ENCODE assay signal across 21 cellular contexts in the genomic region with DNA sequence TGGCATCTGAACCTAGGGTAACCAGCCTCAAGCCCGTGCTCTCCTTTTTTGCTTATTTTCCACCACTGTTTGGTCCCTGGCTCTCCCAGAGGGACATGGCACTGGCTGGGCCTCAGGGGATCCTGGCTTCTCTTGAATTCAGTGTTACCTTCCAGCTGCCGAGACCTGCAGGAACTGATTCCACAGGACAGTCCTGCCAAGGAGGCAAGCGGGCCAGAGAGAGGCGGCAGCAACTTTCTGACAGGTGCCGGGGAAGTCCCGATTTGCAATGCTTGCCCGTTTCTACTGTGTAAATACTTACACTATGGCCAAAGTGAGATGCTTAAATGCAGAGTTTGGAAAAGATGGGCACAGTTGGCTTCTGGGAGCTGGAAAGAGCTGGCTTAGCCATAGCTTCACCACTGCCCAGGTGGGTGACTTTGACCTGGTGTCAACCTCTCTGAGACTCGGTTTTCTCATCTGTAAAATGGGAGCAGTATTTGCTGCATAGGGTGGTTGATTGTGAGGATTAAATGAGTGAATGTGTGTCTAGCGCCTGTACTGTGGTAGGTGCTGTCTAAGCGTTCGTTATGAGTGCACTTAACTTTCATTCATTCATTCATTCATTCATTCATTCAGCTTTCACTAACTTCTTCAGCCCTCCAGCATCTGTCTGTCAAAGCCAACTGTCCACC.
DNase-seq lines count a peak whose midpoint lies in the region; ATAC-seq and TF ChIP-seq lines count a peak whose summit lies in the region.
"Had no signal": no experiment of that assay in that cellular context is flagged by ENCODE, and none has a peak within 500 bp of the region (broad histone marks: within the 10 kb centered on the region; RNA-seq: fewer than 3 reads in every experiment).

No MANE protein-coding gene starts in this region.

- H3K4me3 ChIP-seq in adrenal gland (no peak overlapping the region), liver (ENCODE audit: low read depth in 1 of 3, low read length in 3 of 3) (no peak overlapping the region), vagina (no peak overlapping the region), MM.1S (ENCODE audit: low read length) (no peak overlapping the region)
- H3K4me3 ChIP-seq in effector memory CD4-positive, alpha-beta T cell (ENCODE audit: insufficient read depth, low read depth, low read length, poor library complexity, severe bottlenecking): no peak overlapping the region
- H3K4me3 ChIP-seq: body of pancreas, hepatocyte had no signal

- H3K9me3 ChIP-seq in adrenal gland (replicated peaks in 1 of 3): no peaks in the 10 kb centered on the region
- no peaks in the 10 kb centered on the region for H3K9me3 ChIP-seq in liver (ENCODE audit: control insufficient read depth in 4 of 4, low read length in 3 of 4)
- H3K9me3 ChIP-seq in vagina: no peaks in the 10 kb centered on the region
- H3K9me3 ChIP-seq in effector memory CD4-positive, alpha-beta T cell (ENCODE audit: control insufficient read depth, low read length): no peaks in the 10 kb centered on the region
- H3K9me3 ChIP-seq in MM.1S (replicated peaks; ENCODE audit: insufficient read depth, low read length): no peaks in the 10 kb centered on the region
- H3K9me3 ChIP-seq: body of pancreas had no signal

- TF ChIP-seq CTCF in adrenal gland (IDR thresholded peaks at IDR 0.05) (no peak), liver (IDR thresholded peaks at IDR 0.05; ENCODE audit: low read depth, low read length, missing input control) (no peak), vagina (IDR thresholded peaks at IDR 0.05) (no peak), MM.1S (IDR thresholded peaks at IDR 0.05; ENCODE audit: low read length) (no peak)

- no peak for DNase-seq in activated naive CD8-positive, alpha-beta T cell treated with anti-CD3 and anti-CD28 coated beads, Interleukin-2, amount 10 ng/mL, durations not matched to agents 7 days and 5 days
- no peak for DNase-seq in activated naive CD8-positive, alpha-beta T cell treated with anti-CD3 and anti-CD28 coated beads for 36 hours
- no peak for DNase-seq in adrenal gland
- DNase-seq in vagina (ENCODE audit: extremely low spot score in 2 of 2): no peak
- DNase-seq in effector memory CD4-positive, alpha-beta T cell: no peak
- no peak for DNase-seq in MM.1S
- DNase-seq: activated CD4-positive, alpha-beta memory T cell treated with anti-CD3 and anti-CD28 coated beads for 36 hours; body of pancreas; DND-41; Kasumi-1; mammary epithelial cell; NCI-H1105 treated with DMSO at 0.1 percent for 48 hours; NCI-H526; small intestine; stimulated activated CD4-positive, alpha-beta T cell treated with anti-CD3 and anti-CD28 coated beads, Interleukin-4, amount 100 ng/mL, for 1 hour; WERI-Rb-1 had no signal

- ATAC-seq in activated naive CD8-positive, alpha-beta T cell treated with anti-CD3 and anti-CD28 coated beads, Interleukin-2, amount 10 ng/mL, durations not matched to agents 7 days and 5 days (ENCODE audit: low read depth): no peak
- no peak for ATAC-seq in GM18502 (IDR thresholded peaks at IDR 0.05; ENCODE audit: poor library complexity, unreplicated experiment)
- ATAC-seq: body of pancreas had no signal

- peaks cover 5% of the 10 kb centered on the region for H3K36me3 Mint-ChIP-seq in activated naive CD8-positive, alpha-beta T cell treated with anti-CD3 and anti-CD28 coated beads, Interleukin-2, amount 10 ng/mL, durations not matched to agents 7 days and 5 days
- H3K36me3 Mint-ChIP-seq in activated naive CD8-positive, alpha-beta T cell treated with anti-CD3 and anti-CD28 coated beads for 36 hours: peaks cover 2% of the 10 kb centered on the region

- H3K4me3 Mint-ChIP-seq in activated naive CD8-positive, alpha-beta T cell treated with anti-CD3 and anti-CD28 coated beads, Interleukin-2, amount 10 ng/mL, durations not matched to agents 7 days and 5 days: no peak overlapping the region
- H3K4me3 Mint-ChIP-seq in activated naive CD8-positive, alpha-beta T cell treated with anti-CD3 and anti-CD28 coated beads for 36 hours: no peak overlapping the region
- H3K4me3 Mint-ChIP-seq: activated CD4-positive, alpha-beta memory T cell treated with anti-CD3 and anti-CD28 coated beads for 36 hours; activated naive CD4-positive, alpha-beta T cell treated with anti-CD3 and anti-CD28 coated beads, Interleukin-2, amount 50 U/mL, for 24 hours; CD14-positive monocyte had no signal

- POLR2A ChIA-PET in activated naive CD8-positive, alpha-beta T cell treated with anti-CD3 and anti-CD28 coated beads, Interleukin-2, amount 10 ng/mL, durations not matched to agents 7 days and 5 days (lab: Charles Lee): no interaction called here

- TF ChIP-seq POLR2A in adrenal gland (IDR thresholded peaks at IDR 0.05) (no peak), vagina (IDR thresholded peaks at IDR 0.05) (no peak)

- no peaks in the 10 kb centered on the region for H3K79me2 ChIP-seq in MM.1S (ENCODE audit: low read length)

- H3K9me3 Mint-ChIP-seq in activated naive CD8-positive, alpha-beta T cell treated with anti-CD3 and anti-CD28 coated beads, Interleukin-2, amount 10 ng/mL, durations not matched to agents 7 days and 5 days: no peaks in the 10 kb centered on the region
- no peaks in the 10 kb centered on the region for H3K9me3 Mint-ChIP-seq in activated naive CD8-positive, alpha-beta T cell treated with anti-CD3 and anti-CD28 coated beads for 36 hours
- H3K9me3 Mint-ChIP-seq: activated naive CD4-positive, alpha-beta T cell treated with anti-CD3 and anti-CD28 coated beads, Interleukin-2, amount 50 U/mL, for 24 hours had no signal

- no peak overlapping the region for H2AFZ ChIP-seq in MM.1S (ENCODE audit: low read length)
- H2AFZ ChIP-seq: hepatocyte had no signal

- no peaks in the 10 kb centered on the region for H3K27me3 ChIP-seq in adrenal gland
- no peaks in the 10 kb centered on the region for H3K27me3 ChIP-seq in liver (ENCODE audit: control insufficient read depth in 4 of 4, insufficient read depth in 4 of 4, low read length in 3 of 4)
- H3K27me3 ChIP-seq in vagina: no peaks in the 10 kb centered on the region
- no peaks in the 10 kb centered on the region for H3K27me3 ChIP-seq in effector memory CD4-positive, alpha-beta T cell (replicated peaks; ENCODE audit: control insufficient read depth, insufficient read depth, low read length, poor library complexity, severe bottlenecking)
- H3K27me3 ChIP-seq in MM.1S (replicated peaks; ENCODE audit: insufficient read depth, low read length): no peaks in the 10 kb centered on the region
- H3K27me3 ChIP-seq: body of pancreas, hepatocyte had no signal

- H3F3A ChIP-seq in MM.1S (ENCODE audit: insufficient read depth, low read length): no peaks in the 10 kb centered on the region

- TF ChIP-seq RAD21 in liver (IDR thresholded peaks at IDR 0.05): peak in 1 of 2 donors; percentile 45

- H3K9me2 ChIP-seq in MM.1S (replicated peaks; ENCODE audit: insufficient read depth, low read length): no peaks in the 10 kb centered on the region

- 74 to 85% (median 80%) methylated on average over 5 to 11 of the region's 11 CpGs for WGBS in adrenal gland, 4 donors
- WGBS in liver: 65% methylated on average over 11 of the region's 11 CpGs

- intact Hi-C loops in adrenal gland (cut with DNase I): no loop called here
- intact Hi-C loops in vagina (cut with DNase I): no loop called here

- no peak overlapping the region for H3K4me2 ChIP-seq in MM.1S (ENCODE audit: low read depth, low read length)

- H4K20me1 ChIP-seq in MM.1S (ENCODE audit: insufficient read depth, low read length): no peaks in the 10 kb centered on the region

- H3K27ac ChIP-seq in adrenal gland (peak overlapping the region in 4 of 5 donors; percentile 84 to 91 (median 87)), liver (ENCODE audit: low read depth in 1 of 2, low read length in 2 of 2) (no peak overlapping the region), vagina (peak overlapping the region; percentile 78), MM.1S (ENCODE audit: low read length) (no peak overlapping the region)
- H3K27ac ChIP-seq in effector memory CD4-positive, alpha-beta T cell (ENCODE audit: insufficient read depth, low read length, poor library complexity, severe bottlenecking): no peak overlapping the region
- H3K27ac ChIP-seq: hepatocyte, WERI-Rb-1 had no signal

- no peaks in the 10 kb centered on the region for H3K27me3 Mint-ChIP-seq in activated naive CD8-positive, alpha-beta T cell treated with anti-CD3 and anti-CD28 coated beads, Interleukin-2, amount 10 ng/mL, durations not matched to agents 7 days and 5 days
- no peaks in the 10 kb centered on the region for H3K27me3 Mint-ChIP-seq in activated naive CD8-positive, alpha-beta T cell treated with anti-CD3 and anti-CD28 coated beads for 36 hours
- H3K27me3 Mint-ChIP-seq: activated CD4-positive, alpha-beta memory T cell treated with anti-CD3 and anti-CD28 coated beads for 36 hours; activated naive CD4-positive, alpha-beta T cell treated with anti-CD3 and anti-CD28 coated beads, Interleukin-2, amount 50 U/mL, for 24 hours had no signal

- peak overlapping the region; percentile 21 for H3K27ac Mint-ChIP-seq in activated naive CD8-positive, alpha-beta T cell treated with anti-CD3 and anti-CD28 coated beads, Interleukin-2, amount 10 ng/mL, durations not matched to agents 7 days and 5 days
- H3K27ac Mint-ChIP-seq in activated naive CD8-positive, alpha-beta T cell treated with anti-CD3 and anti-CD28 coated beads for 36 hours: no peak overlapping the region
- H3K27ac Mint-ChIP-seq: activated naive CD4-positive, alpha-beta T cell treated with anti-CD3 and anti-CD28 coated beads, Interleukin-2, amount 50 U/mL, for 24 hours had no signal

- H3K9ac ChIP-seq in liver (ENCODE audit: low read depth in 1 of 2, low read length in 2 of 2): no peak overlapping the region
- H3K9ac ChIP-seq in MM.1S (ENCODE audit: low read length): no peak overlapping the region

- H3K4me1 Mint-ChIP-seq in activated naive CD8-positive, alpha-beta T cell treated with anti-CD3 and anti-CD28 coated beads, Interleukin-2, amount 10 ng/mL, durations not matched to agents 7 days and 5 days: peaks cover 6% of the 10 kb centered on the region
- H3K4me1 Mint-ChIP-seq in activated naive CD8-positive, alpha-beta T cell treated with anti-CD3 and anti-CD28 coated beads for 36 hours: peaks cover 26% of the 10 kb centered on the region

- H3K4me1 ChIP-seq in adrenal gland (replicated peaks in 1 of 2) (peaks cover 30 to 40% of the 10 kb centered on the region in 2 donors), liver (ENCODE audit: control insufficient read depth in 4 of 4, insufficient read depth in 4 of 4, low read length in 3 of 4) (peaks cover 0 to 31% (median 16%) of the 10 kb centered on the region in 4 donors), vagina (peaks cover 52% of the 10 kb centered on the region), MM.1S (ENCODE audit: low read length) (no peaks in the 10 kb centered on the region)
- H3K4me1 ChIP-seq in effector memory CD4-positive, alpha-beta T cell (ENCODE audit: control insufficient read depth, insufficient read depth, low read length, poor library complexity, severe bottlenecking): no peaks in the 10 kb centered on the region

- H3K36me3 ChIP-seq in adrenal gland (replicated peaks in 1 of 2) (no peaks in the 10 kb centered on the region), liver (ENCODE audit: control insufficient read depth in 4 of 4, insufficient read depth in 3 of 4, low read depth in 1 of 4, low read length in 3 of 4) (no peaks in the 10 kb centered on the region), vagina (no peaks in the 10 kb centered on the region), MM.1S (replicated peaks; ENCODE audit: insufficient read depth, low read length) (no peaks in the 10 kb centered on the region)
- H3K36me3 ChIP-seq in effector memory CD4-positive, alpha-beta T cell (ENCODE audit: control insufficient read depth, insufficient read depth, low read length): no peaks in the 10 kb centered on the region
- H3K36me3 ChIP-seq: WERI-Rb-1 had no signal

Comparison
In these comparisons a context has a peak if more than half of its experiments do, and no peak if none do; other contexts are left out.
1. H3K27ac ChIP-seq: peak in adrenal gland (4 of 5) and vagina (single experiment); none in liver (0 of 2), effector memory CD4-positive, alpha-beta T cell (single experiment) and MM.1S (single experiment).